Comparison of ENCODE assay signal across 1 cellular context in the genomic region with DNA sequence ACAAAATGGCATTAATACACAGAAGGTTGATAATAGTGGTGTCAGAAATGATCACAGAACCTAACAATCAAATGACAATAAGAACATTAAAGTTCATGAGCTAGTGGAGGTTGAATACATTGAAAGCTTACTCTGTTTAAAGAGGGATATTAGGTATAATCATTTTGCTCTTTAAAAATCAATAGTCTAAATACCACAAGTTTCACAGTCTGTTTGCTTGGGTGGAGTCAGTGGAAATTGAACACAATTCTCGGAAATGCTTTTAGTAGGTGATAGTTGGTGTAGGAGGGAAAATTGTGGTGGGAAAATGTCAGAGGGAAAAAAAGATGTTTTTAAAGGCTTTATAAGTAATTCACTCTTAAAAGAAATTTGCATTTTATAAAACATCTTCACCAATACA.
A peak's percentile ranks its signal among the peaks of the same experiment; 100 is the strongest.
TF ChIP-seq lines count a peak whose summit lies in the region.

No MANE protein-coding gene starts in this region.

TF ChIP-seq in HepG2, 621 proteins besides CTCF, POLR2A, EP300 and RAD21 (continued from another document and continues in another):
- no peak for TF ChIP-seq ZNF407 (CRISPR knock-in tag; IDR thresholded peaks at IDR 0.05; ENCODE audit: not compliant biosample characterization)
- TF ChIP-seq ZNF547 (CRISPR knock-in tag; IDR thresholded peaks at IDR 0.05), result no peak
- no peak for TF ChIP-seq ZC3H13 (CRISPR knock-in tag; IDR thresholded peaks at IDR 0.05)
- no peak for TF ChIP-seq FOXM1 (CRISPR knock-in tag; IDR thresholded peaks at IDR 0.05)
- TF ChIP-seq, protein P1, sequence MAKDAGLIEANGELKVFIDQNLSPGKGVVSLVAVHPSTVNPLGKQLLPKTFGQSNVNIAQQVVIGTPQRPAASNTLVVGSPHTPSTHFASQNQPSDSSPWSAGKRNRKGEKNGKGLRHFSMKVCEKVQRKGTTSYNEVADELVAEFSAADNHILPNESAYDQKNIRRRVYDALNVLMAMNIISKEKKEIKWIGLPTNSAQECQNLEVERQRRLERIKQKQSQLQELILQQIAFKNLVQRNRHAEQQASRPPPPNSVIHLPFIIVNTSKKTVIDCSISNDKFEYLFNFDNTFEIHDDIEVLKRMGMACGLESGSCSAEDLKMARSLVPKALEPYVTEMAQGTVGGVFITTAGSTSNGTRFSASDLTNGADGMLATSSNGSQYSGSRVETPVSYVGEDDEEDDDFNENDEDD (CRISPR knock-in tag; IDR thresholded peaks at IDR 0.05; ENCODE audit: borderline replicate concordance), result no peak
- TF ChIP-seq FOXO1 (CRISPR knock-in tag; IDR thresholded peaks at IDR 0.05), result peak; percentile 25; the same call in 1 of the 2 replicates
- TF ChIP-seq ZNF761 (CRISPR knock-in tag; conservative IDR thresholded peaks at IDR 0.05), result no peak
- peak; percentile 48 for TF ChIP-seq RARA (CRISPR knock-in tag; IDR thresholded peaks at IDR 0.05)
- TF ChIP-seq ZFP36L1 (CRISPR knock-in tag; IDR thresholded peaks at IDR 0.05), result no peak
- no peak for TF ChIP-seq ZFYVE20 (CRISPR knock-in tag; IDR thresholded peaks at IDR 0.05; ENCODE audit: borderline replicate concordance, low read depth)
- peak; percentile 28; the same call in 1 of the 2 replicates for TF ChIP-seq NCOR1 (IDR thresholded peaks at IDR 0.05; ENCODE audit: borderline replicate concordance, low read length)
- TF ChIP-seq, protein P2, sequence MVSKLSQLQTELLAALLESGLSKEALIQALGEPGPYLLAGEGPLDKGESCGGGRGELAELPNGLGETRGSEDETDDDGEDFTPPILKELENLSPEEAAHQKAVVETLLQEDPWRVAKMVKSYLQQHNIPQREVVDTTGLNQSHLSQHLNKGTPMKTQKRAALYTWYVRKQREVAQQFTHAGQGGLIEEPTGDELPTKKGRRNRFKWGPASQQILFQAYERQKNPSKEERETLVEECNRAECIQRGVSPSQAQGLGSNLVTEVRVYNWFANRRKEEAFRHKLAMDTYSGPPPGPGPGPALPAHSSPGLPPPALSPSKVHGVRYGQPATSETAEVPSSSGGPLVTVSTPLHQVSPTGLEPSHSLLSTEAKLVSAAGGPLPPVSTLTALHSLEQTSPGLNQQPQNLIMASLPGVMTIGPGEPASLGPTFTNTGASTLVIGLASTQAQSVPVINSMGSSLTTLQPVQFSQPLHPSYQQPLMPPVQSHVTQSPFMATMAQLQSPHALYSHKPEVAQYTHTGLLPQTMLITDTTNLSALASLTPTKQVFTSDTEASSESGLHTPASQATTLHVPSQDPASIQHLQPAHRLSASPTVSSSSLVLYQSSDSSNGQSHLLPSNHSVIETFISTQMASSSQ (IDR thresholded peaks at IDR 0.05; ENCODE audit: low read depth), result no peak
- TF ChIP-seq, protein P2 (CRISPR knock-in tag; IDR thresholded peaks at IDR 0.05; ENCODE audit: borderline replicate concordance), result no peak
- no peak for TF ChIP-seq NR2F1 (CRISPR knock-in tag; IDR thresholded peaks at IDR 0.05)
- TF ChIP-seq ZNF275 (CRISPR knock-in tag; IDR thresholded peaks at IDR 0.05; ENCODE audit: borderline replicate concordance), result no peak
- TF ChIP-seq GATAD2A (CRISPR knock-in tag; IDR thresholded peaks at IDR 0.05), result peak; percentile 68
- peak; percentile 39; the same call in 1 of the 2 replicates for TF ChIP-seq SOX13 (IDR thresholded peaks at IDR 0.05)
- TF ChIP-seq SOX13 (CRISPR knock-in tag; conservative IDR thresholded peaks at IDR 0.05 in 1 of 2, IDR thresholded peaks at IDR 0.05 in 1 of 2), result peak in 1 of 2 experiments; percentile 84; a peak in 2 of 4 replicates
- TF ChIP-seq ZBTB7B (CRISPR knock-in tag; IDR thresholded peaks at IDR 0.05), result no peak
- no peak for TF ChIP-seq FOXP1 (IDR thresholded peaks at IDR 0.05)
- TF ChIP-seq FOXP1 (CRISPR knock-in tag; IDR thresholded peaks at IDR 0.05), result peak; percentile 88
- TF ChIP-seq, protein P3, sequence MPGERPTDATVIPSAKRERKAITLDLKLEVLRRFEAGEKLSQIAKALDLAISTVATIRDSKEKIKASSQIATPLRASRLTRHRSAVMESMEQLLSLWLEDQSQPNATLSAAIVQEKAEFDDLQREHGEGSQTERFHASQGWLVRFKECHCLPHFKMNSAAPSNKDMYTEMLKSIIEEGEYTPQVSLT (CRISPR knock-in tag; IDR thresholded peaks at IDR 0.05; ENCODE audit: borderline replicate concordance, low read depth), result no peak
- TF ChIP-seq NR3C1 (CRISPR knock-in tag; IDR thresholded peaks at IDR 0.05), result no peak
- TF ChIP-seq, protein P4, sequence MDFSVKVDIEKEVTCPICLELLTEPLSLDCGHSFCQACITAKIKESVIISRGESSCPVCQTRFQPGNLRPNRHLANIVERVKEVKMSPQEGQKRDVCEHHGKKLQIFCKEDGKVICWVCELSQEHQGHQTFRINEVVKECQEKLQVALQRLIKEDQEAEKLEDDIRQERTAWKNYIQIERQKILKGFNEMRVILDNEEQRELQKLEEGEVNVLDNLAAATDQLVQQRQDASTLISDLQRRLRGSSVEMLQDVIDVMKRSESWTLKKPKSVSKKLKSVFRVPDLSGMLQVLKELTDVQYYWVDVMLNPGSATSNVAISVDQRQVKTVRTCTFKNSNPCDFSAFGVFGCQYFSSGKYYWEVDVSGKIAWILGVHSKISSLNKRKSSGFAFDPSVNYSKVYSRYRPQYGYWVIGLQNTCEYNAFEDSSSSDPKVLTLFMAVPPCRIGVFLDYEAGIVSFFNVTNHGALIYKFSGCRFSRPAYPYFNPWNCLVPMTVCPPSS (IDR thresholded peaks at IDR 0.05), result no peak
- TF ChIP-seq ZNF652 (CRISPR knock-in tag; IDR thresholded peaks at IDR 0.05; ENCODE audit: borderline replicate concordance, low read depth), result no peak
- TF ChIP-seq HMG20A (CRISPR knock-in tag; IDR thresholded peaks at IDR 0.05; ENCODE audit: borderline replicate concordance), result peak; percentile 71; the same call in 1 of the 2 replicates
- TF ChIP-seq, protein P5, sequence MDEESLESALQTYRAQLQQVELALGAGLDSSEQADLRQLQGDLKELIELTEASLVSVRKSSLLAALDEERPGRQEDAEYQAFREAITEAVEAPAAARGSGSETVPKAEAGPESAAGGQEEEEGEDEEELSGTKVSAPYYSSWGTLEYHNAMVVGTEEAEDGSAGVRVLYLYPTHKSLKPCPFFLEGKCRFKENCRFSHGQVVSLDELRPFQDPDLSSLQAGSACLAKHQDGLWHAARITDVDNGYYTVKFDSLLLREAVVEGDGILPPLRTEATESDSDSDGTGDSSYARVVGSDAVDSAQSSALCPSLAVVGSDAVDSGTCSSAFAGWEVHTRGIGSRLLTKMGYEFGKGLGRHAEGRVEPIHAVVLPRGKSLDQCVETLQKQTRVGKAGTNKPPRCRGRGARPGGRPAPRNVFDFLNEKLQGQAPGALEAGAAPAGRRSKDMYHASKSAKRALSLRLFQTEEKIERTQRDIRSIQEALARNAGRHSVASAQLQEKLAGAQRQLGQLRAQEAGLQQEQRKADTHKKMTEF (CRISPR knock-in tag; IDR thresholded peaks at IDR 0.05), result peak; percentile 45; the same call in 1 of the 2 replicates
- TF ChIP-seq CAMTA2 (CRISPR knock-in tag; IDR thresholded peaks at IDR 0.05; ENCODE audit: borderline replicate concordance), result no peak
- peak; percentile 58; the same call in 1 of the 2 replicates for TF ChIP-seq SIX1 (CRISPR knock-in tag; IDR thresholded peaks at IDR 0.05; ENCODE audit: borderline replicate concordance)
- TF ChIP-seq ZNF317 (CRISPR knock-in tag; IDR thresholded peaks at IDR 0.05), result no peak
- TF ChIP-seq KAT2B (IDR thresholded peaks at IDR 0.05; ENCODE audit: borderline replicate concordance, low read depth, low read length), result peak; percentile 45; the same call in 1 of the 2 replicates
- no peak for TF ChIP-seq NFIB (CRISPR knock-in tag; IDR thresholded peaks at IDR 0.05; ENCODE audit: borderline replicate concordance)
- no peak for TF ChIP-seq BCLAF1 (IDR thresholded peaks at IDR 0.05)
- 0 out of 2 replicates have a peak, but pooled peaks have one; percentile 15 for TF ChIP-seq SAP130 (CRISPR knock-in tag; IDR thresholded peaks at IDR 0.05; ENCODE audit: low read depth)
